19 cellular contexts compared by ENCODE assay signal in genomic region chr3:117540583-117540982, GRCh38.
A peak's percentile ranks its signal among the peaks of the same experiment; 100 is the strongest.
DNase-seq lines count a peak whose midpoint lies in the region; TF ChIP-seq lines count a peak whose summit lies in the region.
"Had no signal": no experiment of that assay in that cellular context is flagged by ENCODE, and none has a peak within 500 bp of the region (broad histone marks: within the 10 kb centered on the region; RNA-seq: fewer than 3 reads in every experiment).

No MANE protein-coding gene starts in this region.

- no peaks in the 10 kb centered on the region for H4K20me1 ChIP-seq in SK-N-SH (ENCODE audit: insufficient read depth)

- H3K9me3 ChIP-seq in SK-N-SH (no peaks in the 10 kb centered on the region), Caco-2 (no peaks in the 10 kb centered on the region), tibial nerve (no peaks in the 10 kb centered on the region), SJCRH30 (replicated peaks) (no peaks in the 10 kb centered on the region)
- H3K9me3 ChIP-seq: Peyer's patch had no signal

- H3K27me3 ChIP-seq in SK-N-SH (ENCODE audit: insufficient read depth) = no peaks in the 10 kb centered on the region
- no peaks in the 10 kb centered on the region for H3K27me3 ChIP-seq in Caco-2 (replicated peaks; ENCODE audit: control insufficient read depth, insufficient read depth, low read length)
- H3K27me3 ChIP-seq in tibial nerve = no peaks in the 10 kb centered on the region
- no peaks in the 10 kb centered on the region for H3K27me3 ChIP-seq in SJCRH30
- H3K27me3 ChIP-seq: Peyer's patch had no signal

- intact Hi-C loops in Caco-2 (cut with micrococcal nuclease; ENCODE audit: unreplicated experiment) = no loop called here

- no peak overlapping the region for H3K27ac ChIP-seq in SK-N-SH (ENCODE audit: low read depth in 2 of 2, low read length in 1 of 2)
- no peak overlapping the region for H3K27ac ChIP-seq in tibial nerve
- H3K27ac ChIP-seq in SJCRH30 = no peak overlapping the region
- H3K27ac ChIP-seq: Peyer's patch had no signal

- DNase-seq in DMS53 (lab: John Stamatoyannopoulos, UW) (peak; percentile 55), ELR (ENCODE audit: low read depth) (peak; percentile 10), SK-N-SH (no peak), kidney glomerular epithelial cell (lab: John Stamatoyannopoulos, UW) (peak; percentile 14), Caco-2 (no peak), HFFc6 (no peak), tibial nerve (ENCODE audit: low spot score in 2 of 2) (no peak), SJCRH30 (no peak)
- DNase-seq: CD4-positive, alpha-beta T cell; KG1; NCI-H1048; NCI-H1436 treated with DMSO at 0.1 percent for 48 hours; NCI-H2081; NCI-H510A treated with DMSO at 0.1 percent for 48 hours; Peyer's patch; Right ventricle myocardium superior had no signal

- H3K9me3 Mint-ChIP-seq in Caco-2 (ENCODE audit: unreplicated experiment) (peaks cover 6% of the 10 kb centered on the region), HFFc6 (no peaks in the 10 kb centered on the region; the same call in 1 of the 2 replicates)
- H3K9me3 Mint-ChIP-seq: CD4-positive, alpha-beta T cell had no signal

- no peak overlapping the region for H3K4me3 Mint-ChIP-seq in Caco-2 (ENCODE audit: unreplicated experiment)
- H3K4me3 Mint-ChIP-seq in HFFc6 = no peak overlapping the region
- H3K4me3 Mint-ChIP-seq: B cell; CD4-positive, alpha-beta T cell; GM23338 had no signal

- BruUV-seq in Caco-2 (replicated peaks; lab: Mats Ljungman, UMichigan) = no TSS peak

- no peaks in the 10 kb centered on the region for H3K36me3 ChIP-seq in SK-N-SH (replicated peaks in 1 of 2; ENCODE audit: control insufficient read depth in 1 of 2, insufficient read depth in 2 of 2, low read length in 1 of 2)
- no peaks in the 10 kb centered on the region for H3K36me3 ChIP-seq in Caco-2 (ENCODE audit: control insufficient read depth, insufficient read depth, low read length)
- no peaks in the 10 kb centered on the region for H3K36me3 ChIP-seq in tibial nerve
- H3K36me3 ChIP-seq in SJCRH30 = no peaks in the 10 kb centered on the region
- H3K36me3 ChIP-seq: Peyer's patch had no signal

- H3K4me1 ChIP-seq in SK-N-SH (ENCODE audit: control insufficient read depth in 1 of 2, insufficient read depth in 2 of 2, low read depth in 1 of 2, low read length in 1 of 2) (peaks cover 0 to 2% of the 10 kb centered on the region in 2 experiments; a peak in 1 of 4 replicates), Caco-2 (no peaks in the 10 kb centered on the region), tibial nerve (no peaks in the 10 kb centered on the region), SJCRH30 (no peaks in the 10 kb centered on the region; the same call in 1 of the 2 replicates)
- H3K4me1 ChIP-seq: Peyer's patch had no signal

- no peak overlapping the region for H2AFZ ChIP-seq in SK-N-SH (ENCODE audit: low read depth)
- H2AFZ ChIP-seq: GM23338 had no signal

- no peak for TF ChIP-seq EP300 in SK-N-SH (IDR thresholded peaks at IDR 0.05; ENCODE audit: borderline replicate concordance in 1 of 2, low read depth in 1 of 2, low read length in 1 of 2)
- no peak for TF ChIP-seq EP300 in tibial nerve (IDR thresholded peaks at IDR 0.05)

- H3K36me3 Mint-ChIP-seq in Caco-2 (ENCODE audit: insufficient read depth, unreplicated experiment) = no peaks in the 10 kb centered on the region
- no peaks in the 10 kb centered on the region for H3K36me3 Mint-ChIP-seq in HFFc6 (ENCODE audit: low read depth)

- no peak for TF ChIP-seq CTCF in SK-N-SH (IDR thresholded peaks at IDR 0.05)
- no peak for TF ChIP-seq CTCF in Caco-2 (IDR thresholded peaks at IDR 0.05; ENCODE audit: insufficient read depth in 1 of 2, low read depth in 1 of 2, low read length in 1 of 2, severe bottlenecking in 1 of 2, unreplicated experiment in 1 of 2)
- TF ChIP-seq CTCF in HFFc6 (IDR thresholded peaks at IDR 0.05) = no peak
- no peak for TF ChIP-seq CTCF in tibial nerve (IDR thresholded peaks at IDR 0.05)

- H3K4me3 ChIP-seq in SK-N-SH (ENCODE audit: low read depth in 2 of 2, low read length in 1 of 2) (no peak overlapping the region), Caco-2 (ENCODE audit: low read depth, low read length) (no peak overlapping the region), tibial nerve (no peak overlapping the region), SJCRH30 (no peak overlapping the region)
- H3K4me3 ChIP-seq: GM12878, GM23338, Peyer's patch had no signal

- H3K9ac ChIP-seq in SK-N-SH = no peak overlapping the region

- H3K4me2 ChIP-seq in SK-N-SH = no peak overlapping the region
- H3K4me2 ChIP-seq: GM23338 had no signal

- H3K79me2 ChIP-seq in SK-N-SH (ENCODE audit: insufficient read depth) = no peaks in the 10 kb centered on the region

- H3K27ac Mint-ChIP-seq in Caco-2 (ENCODE audit: unreplicated experiment) = no peak overlapping the region
- no peak overlapping the region for H3K27ac Mint-ChIP-seq in HFFc6
- H3K27ac Mint-ChIP-seq: B cell; CD4-positive, alpha-beta T cell; GM23338 had no signal

- TF ChIP-seq RAD21 in SK-N-SH (IDR thresholded peaks at IDR 0.05; ENCODE audit: low read length) = no peak

- CTCF ChIA-PET in SK-N-SH (lab: Yijun Ruan, JAX) (interaction anchor here (0.7 to 1.0 kb wide), 2 partner anchors 10 to 770 kb away, joined by 3 read pairs; no protein-coding TSS in a partner anchor), Caco-2 (lab: Charles Lee) (no interaction called here)

- no peaks in the 10 kb centered on the region for H3F3A ChIP-seq in SK-N-SH (replicated peaks; ENCODE audit: insufficient read depth)

- POLR2A ChIA-PET in SK-N-SH (lab: Yijun Ruan, JAX) (no interaction called here), Caco-2 (lab: Charles Lee) (no interaction called here)

- H3K9me2 ChIP-seq in SK-N-SH = no peaks in the 10 kb centered on the region

- 61% methylated on average over 1 of the region's 1 CpG for WGBS in SK-N-SH (ENCODE audit: low lambda C conversion rate)
- WGBS in tibial nerve, 2 donors = 73 to 87% methylated on average over 1 of the region's 1 CpG

- no peaks in the 10 kb centered on the region for H3K4me1 Mint-ChIP-seq in Caco-2 (ENCODE audit: low read depth, unreplicated experiment)
- H3K4me1 Mint-ChIP-seq in HFFc6 (ENCODE audit: low read depth) = no peaks in the 10 kb centered on the region
- H3K4me1 Mint-ChIP-seq: B cell, GM23338 had no signal

- no peaks in the 10 kb centered on the region for H3K27me3 Mint-ChIP-seq in Caco-2 (ENCODE audit: insufficient read depth, unreplicated experiment)
- peaks cover 2% of the 10 kb centered on the region; the same call in 1 of the 2 replicates for H3K27me3 Mint-ChIP-seq in HFFc6 (ENCODE audit: insufficient read depth)
- H3K27me3 Mint-ChIP-seq: B cell; CD4-positive, alpha-beta T cell had no signal

- TF ChIP-seq POLR2A in tibial nerve (IDR thresholded peaks at IDR 0.05) = no peak

TF ChIP-seq in SK-N-SH, 30 proteins besides CTCF, POLR2A, EP300 and RAD21:
- TF ChIP-seq, protein P1, sequence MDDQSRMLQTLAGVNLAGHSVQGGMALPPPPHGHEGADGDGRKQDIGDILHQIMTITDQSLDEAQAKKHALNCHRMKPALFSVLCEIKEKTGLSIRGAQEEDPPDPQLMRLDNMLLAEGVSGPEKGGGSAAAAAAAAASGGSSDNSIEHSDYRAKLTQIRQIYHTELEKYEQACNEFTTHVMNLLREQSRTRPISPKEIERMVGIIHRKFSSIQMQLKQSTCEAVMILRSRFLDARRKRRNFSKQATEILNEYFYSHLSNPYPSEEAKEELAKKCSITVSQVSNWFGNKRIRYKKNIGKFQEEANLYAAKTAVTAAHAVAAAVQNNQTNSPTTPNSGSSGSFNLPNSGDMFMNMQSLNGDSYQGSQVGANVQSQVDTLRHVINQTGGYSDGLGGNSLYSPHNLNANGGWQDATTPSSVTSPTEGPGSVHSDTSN (IDR thresholded peaks at IDR 0.05) = peak; percentile 15; the same call in 1 of the 2 replicates
- TF ChIP-seq TAF1 (IDR thresholded peaks at IDR 0.05; ENCODE audit: borderline replicate concordance, low read depth, low read length) = no peak

Comparison
In these comparisons a context has a peak if more than half of its experiments do, and no peak if none do; other contexts are left out.
1. DNase-seq: peak in DMS53 (single experiment), ELR (single experiment) and kidney glomerular epithelial cell (single experiment); none in SK-N-SH (single experiment), Caco-2 (0 of 2), HFFc6 (single experiment), tibial nerve (0 of 2) and SJCRH30 (0 of 2).